ENCODE assay signal across 8 cellular contexts in genomic region chr1:2412395-2412772, GRCh38. TPM values are rescaled to one million over a fixed set of nuclear protein-coding genes. Genes with fewer than 3 reads are reported as not detected.
DNase-seq lines count a peak whose midpoint lies in the region; ATAC-seq and TF ChIP-seq lines count a peak whose summit lies in the region.

PEX10 (minus strand) TSS chr1:2412564; CDS start chr1:2412502, 62 bp downstream.

- no peaks in the 10 kb centered on the region for H3K27me3 ChIP-seq in BE2C

- no peaks in the 10 kb centered on the region for H3K36me3 ChIP-seq in BE2C

- H3K27ac ChIP-seq in cingulate gyrus (ENCODE audit: low read depth, low read length), result peak within 1 kb of the TSS; percentile 79

- H3K4me1 ChIP-seq in BE2C, result peaks cover 4% of the 10 kb centered on the region; the same call in 1 of the 2 replicates

- peak within 1 kb of the TSS; percentile 67 for H3K4me3 ChIP-seq in BE2C (ENCODE audit: low read depth, low read length)

- DNase-seq in BE2C (peak; percentile 96), GM19240 (ENCODE audit: insufficient read length, low spot score) (peak; percentile 95), NCI-H526 (lab: John Stamatoyannopoulos, UW) (peak; percentile 80 to 98), kidney tubule cell (ENCODE audit: low spot score) (peak; percentile 96)
- DNase-seq in activated CD4-positive, alpha-beta T cell treated with anti-CD3 and anti-CD28 coated beads for 48 hours, result peak; percentile 100
- DNase-seq in stimulated activated CD4-positive, alpha-beta T cell treated with anti-CD3 and anti-CD28 coated beads, Interleukin-1b, Interleukin-23, amount 100 ng/mL, for 1 hour (ENCODE audit: low read depth in 2 of 2), result peak; percentile 99

- ATAC-seq in HG03457 (IDR thresholded peaks at IDR 0.05; ENCODE audit: unreplicated experiment), result peak; percentile 77

- H3K9me3 ChIP-seq in BE2C, result no peaks in the 10 kb centered on the region

- TF ChIP-seq CTCF in BE2C (IDR thresholded peaks at IDR 0.05; ENCODE audit: low read depth, low read length), result no peak

RNA-seq across cellular contexts. Expression of gene PEX10, which starts in this region (rescaled TPM):
- 21.7 TPM for polyA plus RNA-seq in BE2C (2012; ENCODE audit: insufficient read depth, insufficient read length, low read depth)

Comparison
In these comparisons a context has a peak if more than half of its experiments do, and no peak if none do; other contexts are left out.
1. Peak in every context shown above with its lines: DNase-seq, ATAC-seq, H3K4me3 ChIP-seq and H3K27ac ChIP-seq.